In the genomic region with DNA sequence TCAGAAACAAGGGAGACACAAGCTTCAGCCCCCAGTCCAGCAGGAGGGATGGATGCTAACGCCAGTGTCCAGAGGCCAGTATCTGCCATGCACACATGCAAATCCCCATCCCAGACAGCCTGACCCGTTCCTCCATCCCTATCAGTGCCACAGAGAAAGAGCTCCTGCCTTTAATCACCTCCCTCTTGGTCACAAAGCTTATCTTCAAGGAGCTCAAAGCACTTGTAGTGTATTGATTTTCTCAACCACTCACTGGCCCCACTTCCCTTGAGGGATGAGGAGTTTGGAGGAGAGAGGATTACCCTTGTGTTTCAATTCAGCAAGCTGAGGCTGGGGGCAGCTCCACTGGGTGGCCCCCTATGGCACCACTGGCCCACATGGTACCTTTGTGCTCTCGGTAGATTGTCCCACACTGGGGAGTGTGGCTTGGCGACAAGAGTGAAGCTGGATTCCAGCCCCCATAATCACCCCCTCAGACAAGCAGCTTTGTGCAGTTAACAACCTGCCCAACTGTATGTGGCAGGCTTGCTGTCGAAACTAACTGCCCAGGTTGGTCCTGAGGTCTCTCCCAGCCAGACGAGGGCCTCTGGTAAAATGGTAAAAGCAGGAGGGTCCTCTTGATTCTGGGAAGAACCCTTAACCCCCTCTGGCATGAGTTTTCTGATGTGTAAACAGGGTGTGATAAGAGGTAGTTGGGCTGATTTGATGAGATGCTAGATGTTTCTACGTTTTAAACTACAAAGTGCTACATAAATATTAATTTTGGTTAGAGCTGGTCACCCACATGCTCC, we compare ENCODE assay signal across 19 cellular contexts.
"Had no signal": no experiment of that assay in that cellular context is flagged by ENCODE, and none has a peak within 500 bp of the region (broad histone marks: within the 10 kb centered on the region; RNA-seq: fewer than 3 reads in every experiment).

No MANE protein-coding gene starts in this region.

- H3K4me3 ChIP-seq: PC-9 had no signal

- DNase-seq: activated CD4-positive, alpha-beta memory T cell treated with anti-CD3 and anti-CD28 coated beads for 36 hours; activated CD4-positive, alpha-beta T cell treated with anti-CD3 and anti-CD28 coated beads, Interleukin-2, amount 10 ng/mL, durations not matched to agents 7 days and 5 days; activated CD4-positive, CD25-positive, alpha-beta regulatory T cell; activated CD8-positive, alpha-beta memory T cell treated with anti-CD3 and anti-CD28 coated beads for 24 hours; activated gamma-delta T cell; activated naive CD4-positive, alpha-beta T cell treated with anti-CD3 and anti-CD28 coated beads for 36 hours; activated T-cell treated with anti-CD3 and anti-CD28 coated beads, Interleukin-2, amount 50 U/mL, for 4 hours; central memory CD4-positive, alpha-beta T cell; Karpas-422; MM.1S; NCI-H1105 treated with DMSO at 0.1 percent for 48 hours; NCI-H1436 treated with DMSO at 0.1 percent for 48 hours; NCI-H187; NCI-H345; NCI-H510A; NCI-H526 treated with DMSO at 0.1 percent for 48 hours; PC-9; SHP77 treated with DMSO at 0.1 percent for 48 hours had no signal

- H3K4me2 ChIP-seq: PC-9 had no signal

- ATAC-seq: activated T-cell treated with anti-CD3 and anti-CD28 coated beads, Interleukin-2, amount 50 U/mL, for 4 hours had no signal

- FAIRE-seq: TTC549 had no signal

- H2AFZ ChIP-seq: PC-9 had no signal

- H3K27ac ChIP-seq: PC-9 had no signal
